ENCODE assay signal across 9 cellular contexts in genomic region chr12:4118601-4119156, GRCh38.
DNase-seq lines count a peak whose midpoint lies in the region; ATAC-seq and TF ChIP-seq lines count a peak whose summit lies in the region.
"Had no signal": no experiment of that assay in that cellular context is flagged by ENCODE, and none has a peak within 500 bp of the region (broad histone marks: within the 10 kb centered on the region; RNA-seq: fewer than 3 reads in every experiment).

No MANE protein-coding gene starts in this region.

- POLR2A ChIA-PET in OCI-LY7 (lab: Charles Lee), result no interaction called here

- in situ Hi-C loops in HAP-1 (cut with MboI; ENCODE audit: low sequenced_read_pairs), result no loop called here

- H3K27ac ChIP-seq in OCI-LY7 (ENCODE audit: low read depth, low read length, poor library complexity, severe bottlenecking), result no peak overlapping the region
- H3K27ac ChIP-seq: testis had no signal

- H3K36me3 ChIP-seq in OCI-LY7 (ENCODE audit: insufficient read depth, low read length) (no peaks in the 10 kb centered on the region), HAP-1 (replicated peaks) (no peaks in the 10 kb centered on the region)

- H3K4me2 ChIP-seq in OCI-LY7 (ENCODE audit: low read length), result peak overlapping the region; percentile 51; the same call in 1 of the 2 replicates

- CTCF ChIA-PET in OCI-LY7 (lab: Charles Lee; ENCODE audit: unreplicated experiment), result no interaction called here

- no peaks in the 10 kb centered on the region for H3K79me2 ChIP-seq in OCI-LY7 (ENCODE audit: insufficient read depth, low read depth, low read length)

- no TSS peak for BruUV-seq in OCI-LY7 (replicated peaks; lab: Mats Ljungman, UMichigan)

- no peaks in the 10 kb centered on the region for H3K9me2 ChIP-seq in OCI-LY7 (ENCODE audit: insufficient read depth, low read length)

- H3K4me3 ChIP-seq in GM12865 (ENCODE audit: low read depth, low read length) (peak overlapping the region; percentile 53), OCI-LY7 (ENCODE audit: low read depth, low read length, poor library complexity, severe bottlenecking) (no peak overlapping the region), HAP-1 (no peak overlapping the region)
- H3K4me3 ChIP-seq: testis had no signal

- H3K27me3 ChIP-seq in HAP-1 (ENCODE audit: low read depth), result peaks cover 20% of the 10 kb centered on the region
- H3K27me3 ChIP-seq: testis had no signal

- intact Hi-C loops in OCI-LY7 (cut with micrococcal nuclease; ENCODE audit: unreplicated experiment), result no loop called here

- TF ChIP-seq CTCF in GM12865 (IDR thresholded peaks at IDR 0.05; ENCODE audit: insufficient read depth, low read depth, low read length, missing control alignments) (no peak), OCI-LY7 (conservative IDR thresholded peaks at IDR 0.05; ENCODE audit: low read length) (no peak)

- H3K4me1 ChIP-seq in OCI-LY7 (ENCODE audit: insufficient read depth, low read length, poor library complexity, severe bottlenecking), result peaks cover 18% of the 10 kb centered on the region
- H3K4me1 ChIP-seq in HAP-1, result no peaks in the 10 kb centered on the region

- H3K9me3 ChIP-seq in OCI-LY7 (ENCODE audit: low read length), result no peaks in the 10 kb centered on the region
- H3K9me3 ChIP-seq in HAP-1, result no peaks in the 10 kb centered on the region
- H3K9me3 ChIP-seq: testis had no signal

- H2AFZ ChIP-seq in OCI-LY7 (ENCODE audit: low read length), result no peak overlapping the region

- peak; percentile 3 for ATAC-seq in GM21526 (IDR thresholded peaks at IDR 0.05; ENCODE audit: low FRiP score, unreplicated experiment)
- no peak for ATAC-seq in GM18858 (IDR thresholded peaks at IDR 0.05; ENCODE audit: unreplicated experiment)

- DNase-seq in GM12865 (ENCODE audit: low read depth), result no peak
- DNase-seq in OCI-LY7 (ENCODE audit: low spot score), result no peak
- DNase-seq in mesenteric fat pad (ENCODE audit: low spot score), result peak; percentile 14
- DNase-seq in SKM-1 treated with dmso at 0.1 percent for 144 hours (lab: John Stamatoyannopoulos, UW; ENCODE audit: unreplicated experiment), result no peak
- DNase-seq in H4 (ENCODE audit: low spot score), result no peak
- no peak for DNase-seq in HAP-1 (ENCODE audit: low spot score in 2 of 2)

- no peaks in the 10 kb centered on the region for H4K20me1 ChIP-seq in OCI-LY7 (ENCODE audit: insufficient read depth, low read length)
